Comparison of ENCODE assay signal across 19 cellular contexts in genomic region chr12:70121562-70121961, GRCh38.
A peak's percentile ranks its signal among the peaks of the same experiment; 100 is the strongest.
DNase-seq lines count a peak whose midpoint lies in the region; ATAC-seq and TF ChIP-seq lines count a peak whose summit lies in the region.
"Had no signal": no experiment of that assay in that cellular context is flagged by ENCODE, and none has a peak within 500 bp of the region (broad histone marks: within the 10 kb centered on the region; RNA-seq: fewer than 3 reads in every experiment).

No MANE protein-coding gene starts in this region.

- H3K4me1 Mint-ChIP-seq in activated CD4-positive, alpha-beta T cell treated with anti-CD3 and anti-CD28 coated beads, Interleukin-2, amount 10 ng/mL, durations not matched to agents 7 days and 5 days: no peaks in the 10 kb centered on the region
- H3K4me1 Mint-ChIP-seq: CD14-positive monocyte, T-cell had no signal

- intact Hi-C loops in mammary epithelial cell (cut with micrococcal nuclease): loop anchor here (1.0 kb wide), 1 partner anchor 155 kb away; no protein-coding TSS in a partner anchor
- intact Hi-C loops in mucosa of descending colon (cut with DNase I, micrococcal nuclease): no loop called here

- POLR2A ChIA-PET in activated CD4-positive, alpha-beta T cell treated with anti-CD3 and anti-CD28 coated beads, Interleukin-2, amount 10 ng/mL, durations not matched to agents 7 days and 5 days (lab: Charles Lee): no interaction called here

- no peaks in the 10 kb centered on the region for H3K36me3 Mint-ChIP-seq in activated CD4-positive, alpha-beta T cell treated with anti-CD3 and anti-CD28 coated beads, Interleukin-2, amount 10 ng/mL, durations not matched to agents 7 days and 5 days (ENCODE audit: low read depth)
- H3K36me3 Mint-ChIP-seq: CD14-positive monocyte, T-cell had no signal

- H3F3A ChIP-seq in OCI-LY1 (ENCODE audit: insufficient read depth, low read length): no peaks in the 10 kb centered on the region

- no peak overlapping the region for H3K4me2 ChIP-seq in OCI-LY1 (ENCODE audit: low read length)
- peak overlapping the region; percentile 16 for H3K4me2 ChIP-seq in mammary epithelial cell (ENCODE audit: insufficient read depth, low read depth, low read length)

- WGBS in mammary epithelial cell (ENCODE audit: low coverage, missing lambda C conversion rate): 50% methylated on average over 1 of the region's 1 CpG

- dilution Hi-C loops in mammary epithelial cell (cut with HindIII; ENCODE audit: low sequenced_read_pairs): no loop called here

- H4K20me1 ChIP-seq in OCI-LY1 (ENCODE audit: insufficient read depth, low read length) (no peaks in the 10 kb centered on the region), mammary epithelial cell (ENCODE audit: insufficient read depth, low read length) (no peaks in the 10 kb centered on the region)

- peaks cover 13% of the 10 kb centered on the region for H3K4me1 ChIP-seq in OCI-LY1 (ENCODE audit: insufficient read depth, low read length, severe bottlenecking)
- H3K4me1 ChIP-seq in mammary epithelial cell (ENCODE audit: insufficient read depth, low read length): peaks cover 10% of the 10 kb centered on the region
- H3K4me1 ChIP-seq in mucosa of descending colon (ENCODE audit: low read depth): peaks cover 5% of the 10 kb centered on the region
- H3K4me1 ChIP-seq: HAP-1 had no signal

- no peaks in the 10 kb centered on the region for H3K9me2 ChIP-seq in OCI-LY1 (ENCODE audit: low read depth, low read length)

- no peaks in the 10 kb centered on the region for H3K79me2 ChIP-seq in OCI-LY1 (ENCODE audit: insufficient read depth, low read length)
- no peaks in the 10 kb centered on the region for H3K79me2 ChIP-seq in mammary epithelial cell (ENCODE audit: insufficient read depth, low read length)

- no peak overlapping the region for H3K27ac Mint-ChIP-seq in activated CD4-positive, alpha-beta T cell treated with anti-CD3 and anti-CD28 coated beads, Interleukin-2, amount 10 ng/mL, durations not matched to agents 7 days and 5 days
- H3K27ac Mint-ChIP-seq: CD14-positive monocyte, T-cell had no signal

- H2AFZ ChIP-seq in OCI-LY1 (ENCODE audit: low read length) (peak overlapping the region; percentile 26; the same call in 1 of the 2 replicates), mammary epithelial cell (ENCODE audit: low read depth, low read length) (peak overlapping the region; percentile 54)
- H2AFZ ChIP-seq: GM23248 had no signal

- H3K4me3 ChIP-seq in OCI-LY1 (ENCODE audit: low read depth, low read length, poor library complexity, severe bottlenecking) (no peak overlapping the region), mammary epithelial cell (replicated peaks in 1 of 3; ENCODE audit: insufficient read depth in 1 of 3, low read depth in 2 of 3, low read length in 3 of 3) (no peak overlapping the region), mucosa of descending colon (no peak overlapping the region)
- H3K4me3 ChIP-seq: GM23248, HAP-1, K562, SK-N-MC had no signal

- no peaks in the 10 kb centered on the region for H3K27me3 ChIP-seq in OCI-LY1 (ENCODE audit: insufficient read depth, low read length)
- H3K27me3 ChIP-seq in mammary epithelial cell (ENCODE audit: insufficient read depth, low read length): no peaks in the 10 kb centered on the region

- H3K36me3 ChIP-seq in OCI-LY1 (ENCODE audit: insufficient read depth, low read length): no peaks in the 10 kb centered on the region
- H3K36me3 ChIP-seq in mammary epithelial cell (ENCODE audit: insufficient read depth, low read length): no peaks in the 10 kb centered on the region
- H3K36me3 ChIP-seq in mucosa of descending colon (ENCODE audit: low read depth): no peaks in the 10 kb centered on the region
- H3K36me3 ChIP-seq: HAP-1 had no signal

- in situ Hi-C loops in mammary epithelial cell (cut with MboI; ENCODE audit: low sequenced_read_pairs in 2 of 2): no loop called here

- H3K4me3 Mint-ChIP-seq in activated CD4-positive, alpha-beta T cell treated with anti-CD3 and anti-CD28 coated beads, Interleukin-2, amount 10 ng/mL, durations not matched to agents 7 days and 5 days: no peak overlapping the region
- H3K4me3 Mint-ChIP-seq: CD14-positive monocyte, T-cell had no signal

- no peaks in the 10 kb centered on the region for H3K9me3 Mint-ChIP-seq in activated CD4-positive, alpha-beta T cell treated with anti-CD3 and anti-CD28 coated beads, Interleukin-2, amount 10 ng/mL, durations not matched to agents 7 days and 5 days
- H3K9me3 Mint-ChIP-seq: T-cell had no signal

- peaks cover 2% of the 10 kb centered on the region for H3K27me3 Mint-ChIP-seq in activated CD4-positive, alpha-beta T cell treated with anti-CD3 and anti-CD28 coated beads, Interleukin-2, amount 10 ng/mL, durations not matched to agents 7 days and 5 days

- H3K27ac ChIP-seq in OCI-LY1 (ENCODE audit: low read depth, low read length, poor library complexity, severe bottlenecking): no peak overlapping the region
- H3K27ac ChIP-seq in mammary epithelial cell (ENCODE audit: insufficient read depth, low read depth, low read length): no peak overlapping the region
- H3K27ac ChIP-seq: GM23248, SK-N-MC had no signal

- peak; percentile 94 for ATAC-seq in mucosa of descending colon
- no peak for ATAC-seq in HG03378 (IDR thresholded peaks at IDR 0.05; ENCODE audit: unreplicated experiment)
- ATAC-seq: K562, T-cell had no signal

- CTCF ChIA-PET in mammary epithelial cell (lab: Charles Lee; ENCODE audit: low non-redundant PET): no interaction called here
- CTCF ChIA-PET in activated CD4-positive, alpha-beta T cell treated with anti-CD3 and anti-CD28 coated beads, Interleukin-2, amount 10 ng/mL, durations not matched to agents 7 days and 5 days (lab: Charles Lee): no interaction called here

- H3K9ac ChIP-seq in OCI-LY1 (ENCODE audit: low read length) (no peak overlapping the region), mammary epithelial cell (ENCODE audit: insufficient read depth, low read length) (no peak overlapping the region)
- H3K9ac ChIP-seq: GM23248 had no signal

- DNase-seq in HT-29 (ENCODE audit: low spot score): peak; percentile 38
- peak; percentile 65 for DNase-seq in mammary epithelial cell
- DNase-seq in mucosa of descending colon: no peak
- DNase-seq in DMS53 treated with DMSO at 0.1 percent for 48 hours (lab: John Stamatoyannopoulos, UW; ENCODE audit: unreplicated experiment): no peak
- no peak for DNase-seq in activated CD4-positive, alpha-beta T cell treated with anti-CD3 and anti-CD28 coated beads, Interleukin-2, amount 10 ng/mL, durations not matched to agents 7 days and 5 days
- DNase-seq: GDM1, GM23248, NCI-H1436, NCI-H1930, NCI-H226, NCI-H524 treated with DMSO at 0.1 percent for 48 hours, SHP77, T-cell had no signal

- no TSS peak for BruUV-seq in mammary epithelial cell (replicated peaks; lab: Mats Ljungman, UMichigan)

- TF ChIP-seq CTCF in OCI-LY1 (IDR thresholded peaks at IDR 0.05; ENCODE audit: low read length) (no peak), mammary epithelial cell (conservative IDR thresholded peaks at IDR 0.05 in 1 of 2, IDR thresholded peaks at IDR 0.05 in 1 of 2; ENCODE audit: extremely low read depth in 1 of 2, insufficient read depth in 1 of 2, low read depth in 1 of 2, low read length in 2 of 2) (no peak), mucosa of descending colon (IDR thresholded peaks at IDR 0.05) (no peak)

- H3K9me3 ChIP-seq in OCI-LY1 (ENCODE audit: low read length): no peaks in the 10 kb centered on the region
- no peaks in the 10 kb centered on the region for H3K9me3 ChIP-seq in mammary epithelial cell (replicated peaks; ENCODE audit: insufficient read depth, low read length)
- H3K9me3 ChIP-seq in mucosa of descending colon: no peaks in the 10 kb centered on the region
- H3K9me3 ChIP-seq: HAP-1 had no signal

Comparison
In these comparisons a context has a peak if more than half of its experiments do, and no peak if none do; other contexts are left out.
1. DNase-seq: peak in HT-29 (single experiment) and mammary epithelial cell (single experiment); none in mucosa of descending colon (0 of 3), DMS53 treated with DMSO at 0.1 percent for 48 hours (single experiment) and activated CD4-positive, alpha-beta T cell treated with anti-CD3 and anti-CD28 coated beads, Interleukin-2, amount 10 ng/mL, durations not matched to agents 7 days and 5 days (single experiment).